In the genomic region with DNA sequence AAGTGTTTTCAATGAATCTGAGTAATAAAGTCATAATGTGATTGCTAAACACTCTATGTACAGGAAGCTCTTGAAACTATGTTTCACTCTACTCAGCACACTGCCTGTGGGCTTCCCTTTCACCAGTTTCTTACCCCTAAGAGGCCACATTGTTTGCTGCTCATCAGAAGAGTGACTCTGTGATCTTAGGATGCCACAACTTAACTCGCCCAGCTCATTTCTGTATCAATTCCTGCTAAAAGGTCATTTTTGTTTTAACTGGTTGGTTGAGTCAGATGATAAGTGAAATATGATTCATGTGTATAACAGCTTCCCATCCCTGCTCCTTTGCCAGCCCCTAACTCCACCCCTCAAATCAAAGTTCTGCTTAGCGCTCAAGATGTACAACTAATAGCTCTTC, we compare ENCODE assay signal across 9 cellular contexts. TPM values are rescaled to one million over a fixed set of nuclear protein-coding genes. Genes with fewer than 3 reads are reported as not detected.
DNase-seq lines count a peak whose midpoint lies in the region; ATAC-seq, FAIRE-seq and TF ChIP-seq lines count a peak whose summit lies in the region.
"Had no signal": no experiment of that assay in that cellular context is flagged by ENCODE, and none has a peak within 500 bp of the region (broad histone marks: within the 10 kb centered on the region; RNA-seq: fewer than 3 reads in every experiment).

No MANE protein-coding gene starts in this region.

- H3K36me3 ChIP-seq in small intestine (ENCODE audit: control insufficient read depth in 2 of 2, insufficient read depth in 2 of 2, low read length in 2 of 2): no peaks in the 10 kb centered on the region
- H3K36me3 ChIP-seq in aorta (ENCODE audit: control insufficient read depth in 1 of 2, insufficient read depth in 2 of 2, low read length in 1 of 2): no peaks in the 10 kb centered on the region

- 19 to 60% (median 59%) methylated on average over 2 of the region's 2 CpGs for WGBS in small intestine, 3 donors
- WGBS in aorta, 2 donors: 73 to 81% methylated on average over 2 of the region's 2 CpGs

- H3K4me1 ChIP-seq in small intestine (ENCODE audit: control insufficient read depth in 2 of 2, insufficient read depth in 1 of 2, low read depth in 1 of 2, low read length in 1 of 2) (peaks cover 0 to 5% of the 10 kb centered on the region in 2 donors), aorta (ENCODE audit: control insufficient read depth in 1 of 2, insufficient read depth in 2 of 2, low read length in 2 of 2) (no peaks in the 10 kb centered on the region)

- H3K9me3 ChIP-seq in small intestine (ENCODE audit: control insufficient read depth, low read depth) (no peaks in the 10 kb centered on the region), aorta (ENCODE audit: control insufficient read depth, low read length) (no peaks in the 10 kb centered on the region)

- H3K27me3 ChIP-seq in small intestine (ENCODE audit: control insufficient read depth in 2 of 2, insufficient read depth in 2 of 2, low read length in 2 of 2): no peaks in the 10 kb centered on the region
- H3K27me3 ChIP-seq in aorta (ENCODE audit: control insufficient read depth in 1 of 2, insufficient read depth in 2 of 2, low read length in 1 of 2): no peaks in the 10 kb centered on the region

- intact Hi-C loops in aorta (cut with DNase I): no loop called here

- ATAC-seq in GM18867 (IDR thresholded peaks at IDR 0.05; ENCODE audit: unreplicated experiment) (peak; percentile 94), GM21717 (IDR thresholded peaks at IDR 0.05; ENCODE audit: unreplicated experiment) (peak; percentile 95), HG03521 (IDR thresholded peaks at IDR 0.05; ENCODE audit: unreplicated experiment) (peak; percentile 81), aorta (ENCODE audit: low FRiP score) (no peak)

- H3K27ac ChIP-seq in small intestine (ENCODE audit: low read depth in 1 of 2, low read length in 1 of 2): no peak overlapping the region
- no peak overlapping the region for H3K27ac ChIP-seq in aorta (ENCODE audit: low read depth in 1 of 2, low read length in 2 of 2)

- FAIRE-seq in small intestine (lab: Jason Lieb, UNC): no peak

- no peak for TF ChIP-seq CTCF in foreskin fibroblast (IDR thresholded peaks at IDR 0.05; ENCODE audit: low read depth, low read length)

- H3K4me3 ChIP-seq in foreskin fibroblast (ENCODE audit: low read depth in 1 of 2, low read length in 2 of 2): no peak overlapping the region
- no peak overlapping the region for H3K4me3 ChIP-seq in small intestine (ENCODE audit: low read depth in 1 of 2, low read length in 2 of 2)
- no peak overlapping the region for H3K4me3 ChIP-seq in aorta (ENCODE audit: low read length in 2 of 2)

- DNase-seq in foreskin fibroblast: peak; percentile 17 to 41
- no peak for DNase-seq in small intestine
- DNase-seq in NCI-H526 (lab: John Stamatoyannopoulos, UW): no peak
- no peak for DNase-seq in activated CD8-positive, alpha-beta memory T cell treated with anti-CD3 and anti-CD28 coated beads, Interleukin-2, amount 50 U/mL, for 4 hours
- no peak for DNase-seq in aorta
- DNase-seq: NCI-H2029 had no signal

RNA-seq across cellular contexts. Expression of gene NDUFAF4, which starts 9.8 kb away (rescaled TPM):
- 10 to 100 TPM; 35.1 to 46.2 (median 38.3) TPM for polyA plus RNA-seq in small intestine
- total RNA-seq in aorta: 10 to 100 TPM; 13.4 to 32.0 TPM
- 10 to 100 TPM; 15.7 to 26.5 TPM for polyA plus RNA-seq in aorta

RNA-seq across cellular contexts. Expression of gene KLHL32, which starts 17.0 kb away (rescaled TPM):
- polyA plus RNA-seq in small intestine: under 1 TPM in 2 of 3 donors, not detected in 1; 0.60 to 0.89 TPM
- under 1 TPM; 0.21 to 0.39 TPM for total RNA-seq in aorta
- under 1 TPM in 1 of 2 donors, not detected in 1; 0.05 TPM for polyA plus RNA-seq in aorta

Comparison
In these comparisons a context has a peak if more than half of its experiments do, and no peak if none do; other contexts are left out.
1. DNase-seq: peak in foreskin fibroblast (2 of 2); none in small intestine (single experiment), NCI-H526 (0 of 2), activated CD8-positive, alpha-beta memory T cell treated with anti-CD3 and anti-CD28 coated beads, Interleukin-2, amount 50 U/mL, for 4 hours (single experiment) and aorta (0 of 2).